Comparison of ENCODE assay signal across 20 cellular contexts in the genomic region with DNA sequence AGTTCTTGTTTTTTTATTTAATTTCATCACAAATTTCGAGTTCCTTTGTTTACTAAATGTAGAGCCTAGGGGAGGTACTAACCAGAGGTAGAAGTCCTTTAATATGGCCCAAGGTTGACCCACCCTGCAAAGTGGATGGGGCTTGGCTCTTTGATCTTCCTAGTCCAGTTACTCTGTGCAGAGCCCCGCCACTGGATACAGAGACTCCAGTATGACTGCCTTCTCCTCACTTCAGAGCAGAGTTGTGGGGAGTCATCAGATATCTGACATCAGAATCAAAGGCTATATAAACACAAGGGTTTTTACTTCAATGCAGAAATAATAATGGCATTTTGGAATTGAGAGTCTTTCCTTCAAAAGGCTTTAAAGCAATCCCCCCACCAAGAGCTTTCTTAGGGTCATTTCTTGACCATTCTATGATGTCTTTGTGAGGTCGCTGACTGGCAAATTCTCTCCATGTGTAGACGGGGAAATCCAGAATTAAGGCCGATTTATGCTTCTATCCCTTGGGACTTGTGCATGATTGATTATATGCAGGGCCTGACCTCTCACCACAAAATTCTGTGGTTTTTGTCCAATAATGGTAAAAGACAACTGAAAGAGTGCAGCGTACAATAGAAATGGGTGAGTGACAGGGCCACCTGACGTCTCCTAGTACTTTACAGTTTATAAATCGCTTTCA.
DNase-seq lines count a peak whose midpoint lies in the region; ATAC-seq, FAIRE-seq and TF ChIP-seq lines count a peak whose summit lies in the region.
"Had no signal": no experiment of that assay in that cellular context is flagged by ENCODE, and none has a peak within 500 bp of the region (broad histone marks: within the 10 kb centered on the region; RNA-seq: fewer than 3 reads in every experiment).

No MANE protein-coding gene starts in this region.

- DNase-seq in NCI-H82 (lab: John Stamatoyannopoulos, UW) (peak; percentile 45), NCI-H82 treated with DMSO at 0.1 percent for 48 hours (lab: John Stamatoyannopoulos, UW; ENCODE audit: unreplicated experiment) (no peak), chondrocyte (ENCODE audit: low spot score) (no peak), H54 (ENCODE audit: insufficient read length, low spot score) (no peak), WTC11 (ENCODE audit: low spot score) (no peak)
- DNase-seq: CD4-positive, alpha-beta memory T cell; DND-41; KG1; NCI-H1092; NCI-H1436; NCI-H2029; NCI-H226; NCI-H774; Peyer's patch had no signal

- H3K27ac Mint-ChIP-seq in chondrocyte (ENCODE audit: unreplicated experiment), result peak overlapping the region; percentile 68
- H3K27ac Mint-ChIP-seq in nephron, result peak overlapping the region; percentile 78 to 87 (median 80)
- H3K27ac Mint-ChIP-seq in WTC11, result no peak overlapping the region
- H3K27ac Mint-ChIP-seq: CD4-positive, alpha-beta memory T cell; GM23338 had no signal

- H3K9me3 Mint-ChIP-seq in chondrocyte (ENCODE audit: low read depth) (no peaks in the 10 kb centered on the region), nephron (no peaks in the 10 kb centered on the region), WTC11 (no peaks in the 10 kb centered on the region)
- H3K9me3 Mint-ChIP-seq: CD4-positive, alpha-beta memory T cell; GM23338 had no signal

- H3K4me3 Mint-ChIP-seq in chondrocyte (ENCODE audit: unreplicated experiment) (no peak overlapping the region), nephron (peak overlapping the region in 1 of 3 experiments; percentile 20), WTC11 (no peak overlapping the region)
- H3K4me3 Mint-ChIP-seq: CD4-positive, alpha-beta memory T cell; GM23338 had no signal

- TF ChIP-seq CTCF in chondrocyte (IDR thresholded peaks at IDR 0.05) (no peak), nephron (IDR thresholded peaks at IDR 0.05; ENCODE audit: unreplicated experiment in 3 of 3) (no peak), WTC11 (IDR thresholded peaks at IDR 0.05) (no peak)

- FAIRE-seq in H54 (lab: Jason Lieb, UNC), result no peak
- FAIRE-seq: GM12878 had no signal

- CTCF ChIA-PET in WTC11 (lab: Charles Lee), result no interaction called here

- TF ChIP-seq POLR2A in H54 (IDR thresholded peaks at IDR 0.05; ENCODE audit: low read depth, low read length), result no peak

- H3K4me1 Mint-ChIP-seq in chondrocyte (ENCODE audit: low read depth) (peaks cover 24% of the 10 kb centered on the region), nephron (peaks cover 48% of the 10 kb centered on the region), WTC11 (peaks cover 36% of the 10 kb centered on the region)
- H3K4me1 Mint-ChIP-seq: CD4-positive, alpha-beta memory T cell had no signal

- ATAC-seq in HG02852 (IDR thresholded peaks at IDR 0.05; ENCODE audit: unreplicated experiment) (no peak), WTC11 (no peak), HG03565 (IDR thresholded peaks at IDR 0.05; ENCODE audit: unreplicated experiment) (no peak)
- ATAC-seq: GM12878, GM23338, HCT116 had no signal

- H3K36me3 Mint-ChIP-seq in chondrocyte (ENCODE audit: low read depth), result peaks cover 1% of the 10 kb centered on the region
- H3K36me3 Mint-ChIP-seq in nephron (ENCODE audit: low read depth), result peaks cover 4% of the 10 kb centered on the region
- no peaks in the 10 kb centered on the region for H3K36me3 Mint-ChIP-seq in WTC11

- H3K27me3 Mint-ChIP-seq in chondrocyte (ENCODE audit: low read depth), result no peaks in the 10 kb centered on the region
- no peaks in the 10 kb centered on the region for H3K27me3 Mint-ChIP-seq in nephron (ENCODE audit: low read depth)
- no peaks in the 10 kb centered on the region for H3K27me3 Mint-ChIP-seq in WTC11 (ENCODE audit: low read depth)
- H3K27me3 Mint-ChIP-seq: CD4-positive, alpha-beta memory T cell had no signal

- POLR2A ChIA-PET in WTC11 (lab: Charles Lee), result no interaction called here

TF ChIP-seq in WTC11, 78 proteins besides CTCF, POLR2A, EP300 and RAD21:
- TF ChIP-seq TEAD4 (CRISPR knock-in tag; IDR thresholded peaks at IDR 0.05) (no peak), ZNF232 (CRISPR knock-in tag; IDR thresholded peaks at IDR 0.05) (no peak)
